7 cellular contexts compared by ENCODE assay signal in genomic region chr3:112132975-112133448, GRCh38. TPM values are rescaled to one million over a fixed set of nuclear protein-coding genes. Genes with fewer than 3 reads are reported as not detected.
DNase-seq lines count a peak whose midpoint lies in the region; ATAC-seq and TF ChIP-seq lines count a peak whose summit lies in the region.

Gene GCSAM, minus strand, starts transcription at chr3:112133248. Its CDS starts 128 bp downstream, at chr3:112133120.

- no peak within 1 kb of the TSS for H3K4ac ChIP-seq in mesenchymal stem cell (ENCODE audit: low read depth in 1 of 2, low read length in 2 of 2)

- H2AFZ ChIP-seq in mesenchymal stem cell (ENCODE audit: low read depth, low read length) = no peak within 1 kb of the TSS

- H2BK120ac ChIP-seq in mesenchymal stem cell (ENCODE audit: low read depth, low read length) = no peak within 1 kb of the TSS

- H2BK15ac ChIP-seq in mesenchymal stem cell (ENCODE audit: low read depth, poor library complexity, severe bottlenecking) = no peak within 1 kb of the TSS

- H3K27me3 ChIP-seq in mesenchymal stem cell (ENCODE audit: control insufficient read depth in 1 of 2, insufficient read depth in 1 of 2, low read length in 2 of 2) = no peaks in the 10 kb centered on the region

- peak; percentile 35 for DNase-seq in T-helper 9 cell
- peak; percentile 31 to 43 for DNase-seq in central memory CD8-positive, alpha-beta T cell (ENCODE audit: low spot score in 2 of 2)
- peak; percentile 18 to 42 for DNase-seq in stimulated activated CD4-positive, alpha-beta T cell treated with anti-CD3 and anti-CD28 coated beads, Interleukin-15, amount 100 ng/mL, for 1 hour (ENCODE audit: low read depth in 1 of 2, low spot score in 1 of 2)
- DNase-seq in mesenchymal stem cell = no peak

- peaks cover 0 to 7% of the 10 kb centered on the region in 2 experiments for H3K36me3 ChIP-seq in mesenchymal stem cell (ENCODE audit: control insufficient read depth in 1 of 2, insufficient read depth in 2 of 2, low read depth in 1 of 2, low read length in 2 of 2)

- H3K27ac ChIP-seq in mesenchymal stem cell (ENCODE audit: low read length, poor library complexity, severe bottlenecking) = no peak within 1 kb of the TSS

- H3K4me3 ChIP-seq in mesenchymal stem cell (ENCODE audit: insufficient read depth in 1 of 2, low read depth in 1 of 2, low read length in 2 of 2) = no peak within 1 kb of the TSS

- peak within 1 kb of the TSS; percentile 83 for H3K27ac Mint-ChIP-seq in central memory CD8-positive, alpha-beta T cell (ENCODE audit: low read depth)

- H3K79me1 ChIP-seq in mesenchymal stem cell (replicated peaks; ENCODE audit: low read length, poor library complexity, severe bottlenecking) = no peaks in the 10 kb centered on the region

- no peak within 1 kb of the TSS for H3K23ac ChIP-seq in mesenchymal stem cell (ENCODE audit: low read length in 2 of 2)

- no peak within 1 kb of the TSS for H2BK5ac ChIP-seq in mesenchymal stem cell (ENCODE audit: low read depth, low read length, poor library complexity, severe bottlenecking)

- H3K4me1 Mint-ChIP-seq in central memory CD8-positive, alpha-beta T cell = peaks cover 48% of the 10 kb centered on the region

- no peaks in the 10 kb centered on the region for H3K9me3 ChIP-seq in mesenchymal stem cell (ENCODE audit: control insufficient read depth, low read length)

- no peak within 1 kb of the TSS for H3K9ac ChIP-seq in mesenchymal stem cell (ENCODE audit: low read length)

- peak within 1 kb of the TSS; percentile 81 for H3K4me3 Mint-ChIP-seq in central memory CD8-positive, alpha-beta T cell

- no peak within 1 kb of the TSS for H2BK12ac ChIP-seq in mesenchymal stem cell (ENCODE audit: low read length in 2 of 2)

- no peak within 1 kb of the TSS for H4K8ac ChIP-seq in mesenchymal stem cell (ENCODE audit: low read length)

- no peaks in the 10 kb centered on the region for H3K9me3 Mint-ChIP-seq in central memory CD8-positive, alpha-beta T cell

- H4K91ac ChIP-seq in mesenchymal stem cell (ENCODE audit: low read length) = no peak within 1 kb of the TSS

- peaks cover 10% of the 10 kb centered on the region for H3K27me3 Mint-ChIP-seq in central memory CD8-positive, alpha-beta T cell

- peak; percentile 66 for ATAC-seq in GM19328 (IDR thresholded peaks at IDR 0.05; ENCODE audit: unreplicated experiment)
- peak; percentile 61 for ATAC-seq in HG03159 (IDR thresholded peaks at IDR 0.05; ENCODE audit: unreplicated experiment)
- ATAC-seq in central memory CD8-positive, alpha-beta T cell (replicated peaks; ENCODE audit: extremely low read depth, poor library complexity, severe bottlenecking) = peak; percentile 63
- no peak for ATAC-seq in SK-N-SH treated with all-trans-retinoic acid at 6 μM for 48 hours

- no peak within 1 kb of the TSS for H3K14ac ChIP-seq in mesenchymal stem cell (ENCODE audit: low read length in 2 of 2)

- 56% methylated on average over 4 of the region's 5 CpGs for WGBS in mesenchymal stem cell

- no peak within 1 kb of the TSS for H3K4me2 ChIP-seq in mesenchymal stem cell (ENCODE audit: low read length, poor library complexity, severe bottlenecking)

- H2AK5ac ChIP-seq in mesenchymal stem cell (ENCODE audit: low read length, severe bottlenecking) = no peak within 1 kb of the TSS

- H3K4me1 ChIP-seq in mesenchymal stem cell (ENCODE audit: control insufficient read depth, insufficient read depth, low read depth, low read length) = no peaks in the 10 kb centered on the region

- no peak within 1 kb of the TSS for H3K18ac ChIP-seq in mesenchymal stem cell (ENCODE audit: low read depth in 1 of 2, low read length in 2 of 2)

- H3K36me3 Mint-ChIP-seq in central memory CD8-positive, alpha-beta T cell (ENCODE audit: insufficient read depth) = peaks cover 6% of the 10 kb centered on the region

TF ChIP-seq in SK-N-SH treated with all-trans-retinoic acid at 6 μM for 48 hours, 23 proteins besides CTCF, POLR2A, EP300 and RAD21:
- TF ChIP-seq ARNTL (CRISPR knock-in tag; IDR thresholded peaks at IDR 0.05; ENCODE audit: borderline replicate concordance, low read depth) (no peak), PPARA (CRISPR knock-in tag; IDR thresholded peaks at IDR 0.05; ENCODE audit: borderline replicate concordance) (no peak), POU6F1 (CRISPR knock-in tag; IDR thresholded peaks at IDR 0.05; ENCODE audit: borderline replicate concordance, low read depth) (no peak), TCF4 (CRISPR knock-in tag; IDR thresholded peaks at IDR 0.05; ENCODE audit: borderline replicate concordance) (no peak), ZNF70 (CRISPR knock-in tag; IDR thresholded peaks at IDR 0.05) (no peak), RARB (CRISPR knock-in tag; IDR thresholded peaks at IDR 0.05) (no peak), BACH2 (CRISPR knock-in tag; IDR thresholded peaks at IDR 0.05; ENCODE audit: borderline replicate concordance) (no peak), CSRNP3 (CRISPR knock-in tag; IDR thresholded peaks at IDR 0.05) (no peak), ZNF8 (CRISPR knock-in tag; IDR thresholded peaks at IDR 0.05) (no peak), SNAI2 (CRISPR knock-in tag; IDR thresholded peaks at IDR 0.05) (no peak), ZFP3 (CRISPR knock-in tag; IDR thresholded peaks at IDR 0.05) (no peak), TOX (CRISPR knock-in tag; IDR thresholded peaks at IDR 0.05; ENCODE audit: borderline replicate concordance) (no peak), CREB5 (CRISPR knock-in tag; IDR thresholded peaks at IDR 0.05; ENCODE audit: low read depth) (no peak), ZC3H10 (CRISPR knock-in tag; IDR thresholded peaks at IDR 0.05) (no peak)
TF ChIP-seq in SK-N-SH treated with all-trans-retinoic acid at 6 μM for 48 hours: peak in this region for 0.

RNA-seq across cellular contexts. Expression of gene GCSAM, which starts in this region (rescaled TPM):
- not detected for polyA plus RNA-seq in mesenchymal stem cell (2013, experiment 1 of 2)
- 0.04 TPM for polyA plus RNA-seq in mesenchymal stem cell (2013, experiment 2 of 2)
